Comparison of ENCODE assay signal across 34 cellular contexts in genomic region chr2:162566666-162567065, GRCh38.
"Had no signal": no experiment of that assay in that cellular context is flagged by ENCODE, and none has a peak within 500 bp of the region (broad histone marks: within the 10 kb centered on the region; RNA-seq: fewer than 3 reads in every experiment).

No MANE protein-coding gene starts in this region.

- DNase-seq: activated effector memory CD4-positive, alpha-beta T cell treated with anti-CD3 and anti-CD28 coated beads, Interleukin-2, amount 50 U/mL, for 16 hours; activated effector memory CD4-positive, alpha-beta T cell treated with Interleukin-2 at 50 U/mL for 16 hours; activated gamma-delta T cell; activated gamma-delta T cell treated with Interleukin-2 at 50 U/mL for 16 hours; activated naive CD4-positive, alpha-beta T cell; activated naive CD4-positive, alpha-beta T cell treated with anti-CD3 and anti-CD28 coated beads for 36 hours; activated naive CD4-positive, alpha-beta T cell treated with anti-CD3 and anti-CD28 coated beads, Interleukin-2, amount 10 ng/mL, durations not matched to agents 7 days and 5 days; activated naive CD4-positive, alpha-beta T cell treated with anti-CD3 and anti-CD28 coated beads, Interleukin-2, amount 50 U/mL, for 16 hours; activated naive CD4-positive, alpha-beta T cell treated with Interleukin-2 at 50 U/mL for 16 hours; activated naive CD8-positive, alpha-beta T cell treated with anti-CD3 and anti-CD28 coated beads for 36 hours; activated naive CD8-positive, alpha-beta T cell treated with anti-CD3 and anti-CD28 coated beads, Interleukin-2, amount 10 ng/mL, durations not matched to agents 7 days and 5 days; activated naive CD8-positive, alpha-beta T cell treated with anti-CD3 and anti-CD28 coated beads, Interleukin-2, amount 50 U/mL, for 24 hours; activated T-cell treated with anti-CD3 and anti-CD28 coated beads, Interleukin-2, amount 50 U/mL, for 1 hour; activated T-cell treated with anti-CD3 and anti-CD28 coated beads, Interleukin-2, amount 50 U/mL, for 24 hours; activated T-cell treated with anti-CD3 and anti-CD28 coated beads, Interleukin-2, amount 50 U/mL, for 4 hours; activated T-cell treated with anti-CD3 and anti-CD28 coated beads, Interleukin-2, amount 50 U/mL, for 48 hours; activated T-cell treated with anti-CD3 and anti-CD28 coated beads, Interleukin-2, amount 50 U/mL, for 72 hours; adrenal gland; amniotic stem cell; amygdala; anterior cingulate cortex; aorta; body of pancreas; brain microvascular endothelial cell; caudate nucleus; central memory CD4-positive, alpha-beta T cell; cerebellar nuclear complex had no signal

- FAIRE-seq: astrocyte, bronchial epithelial cell had no signal

- H3K4me1 ChIP-seq: ascending aorta, breast epithelium had no signal

- H3K27me3 ChIP-seq: adrenal gland, ascending aorta, body of pancreas, brain microvascular endothelial cell, breast epithelium, cardiac muscle cell had no signal

- H3K4me3 ChIP-seq: adrenal gland, ascending aorta, body of pancreas, breast epithelium, cardiac muscle cell had no signal

- H3K27ac ChIP-seq: adrenal gland, ascending aorta, body of pancreas, brain microvascular endothelial cell, breast epithelium, cardiac muscle cell had no signal

- ATAC-seq: activated naive CD4-positive, alpha-beta T cell treated with anti-CD3 and anti-CD28 coated beads, Interleukin-2, amount 50 U/mL, for 72 hours; activated naive CD8-positive, alpha-beta T cell treated with anti-CD3 and anti-CD28 coated beads, Interleukin-2, amount 50 U/mL, for 24 hours; activated T-cell treated with anti-CD3 and anti-CD28 coated beads, Interleukin-2, amount 50 U/mL, for 4 hours; activated T-cell treated with anti-CD3 and anti-CD28 coated beads, Interleukin-2, amount 50 U/mL, for 72 hours; activated T-helper 17 cell treated with anti-CD3 and anti-CD28 coated beads, Interleukin-2, amount 50 U/mL, for 72 hours; body of pancreas had no signal

- H3K36me3 ChIP-seq: adrenal gland, ascending aorta, brain microvascular endothelial cell, breast epithelium, cardiac muscle cell had no signal

- H3K9me3 ChIP-seq: adrenal gland, ascending aorta, body of pancreas, breast epithelium had no signal
